8 cellular contexts compared by ENCODE assay signal in genomic region chr10:97649405-97649750, GRCh38. TPM values are rescaled to one million over a fixed set of nuclear protein-coding genes. Genes with fewer than 3 reads are reported as not detected.
DNase-seq lines count a peak whose midpoint lies in the region; ATAC-seq and TF ChIP-seq lines count a peak whose summit lies in the region.
"Not testable (repeated sequence)": the region's sequence is repeated elsewhere in the genome, so short reads cannot be mapped to it uniquely, and the experiment has no call there.
"Had no signal": no experiment of that assay in that cellular context is flagged by ENCODE, and none has a peak within 500 bp of the region (broad histone marks: within the 10 kb centered on the region; RNA-seq: fewer than 3 reads in every experiment).

No MANE protein-coding gene starts in this region.

- POLR2A ChIA-PET in RWPE1 (lab: Yijun Ruan, JAX; ENCODE audit: low non-redundant PET) = not testable (repeated sequence)
- POLR2A ChIA-PET in MCF 10A (lab: Yijun Ruan, JAX) = interaction anchor here (0.6 to 4.1 kb wide), 19 partner anchors 8 to 335 kb away, joined by 3 to 53 read pairs (median 5); partner anchors contain the start of genes AVPI1, MARVELD1, MORN4 and PI4K2A

- H3K9me3 Mint-ChIP-seq in activated CD8-positive, alpha-beta memory T cell treated with anti-CD3 and anti-CD28 coated beads, Interleukin-2, amount 10 ng/mL, durations not matched to agents 7 days and 5 days (ENCODE audit: low read depth); MCF 10A (ENCODE audit: unreplicated experiment); stimulated activated effector memory CD8-positive, alpha-beta T cell treated with anti-CD3 and anti-CD28 coated beads, Interleukin-12 subunit alpha, Interleukin-12 subunit beta, amount 100 ng/mL, for 72 hours: not testable (repeated sequence)

- WGBS in heart left ventricle, 4 donors = 83 to 91% (median 86%) methylated on average over 4 of the region's 4 CpGs
- no CpG with 5 or more reads among the region's 4 CpGs for WGBS in mesodermal cell (ENCODE audit: insufficient coverage in 2 of 2), 2 experiments

- ATAC-seq in GM19467 (IDR thresholded peaks at IDR 0.05; ENCODE audit: unreplicated experiment) = peak; percentile 17
- ATAC-seq in activated CD8-positive, alpha-beta memory T cell treated with anti-CD3 and anti-CD28 coated beads, Interleukin-2, amount 10 ng/mL, durations not matched to agents 7 days and 5 days; heart left ventricle; stimulated activated effector memory CD8-positive, alpha-beta T cell treated with anti-CD3 and anti-CD28 coated beads, Interleukin-12 subunit alpha, Interleukin-12 subunit beta, amount 100 ng/mL, for 72 hours: not testable (repeated sequence)

- not testable (repeated sequence) for H3K27me3 Mint-ChIP-seq in activated CD8-positive, alpha-beta memory T cell treated with anti-CD3 and anti-CD28 coated beads, Interleukin-2, amount 10 ng/mL, durations not matched to agents 7 days and 5 days; MCF 10A (ENCODE audit: insufficient read depth, unreplicated experiment)

- intact Hi-C loops in MCF 10A (cut with micrococcal nuclease); heart left ventricle (cut with DNase I): not testable (repeated sequence)

- TF ChIP-seq POLR2A in heart left ventricle (IDR thresholded peaks at IDR 0.05) = not testable (repeated sequence)

- peaks cover 19% of the 10 kb centered on the region for H3K4me1 Mint-ChIP-seq in activated CD8-positive, alpha-beta memory T cell treated with anti-CD3 and anti-CD28 coated beads, Interleukin-2, amount 10 ng/mL, durations not matched to agents 7 days and 5 days
- peaks cover 26% of the 10 kb centered on the region for H3K4me1 Mint-ChIP-seq in MCF 10A (ENCODE audit: insufficient read depth, unreplicated experiment)
- H3K4me1 Mint-ChIP-seq in stimulated activated effector memory CD8-positive, alpha-beta T cell treated with anti-CD3 and anti-CD28 coated beads, Interleukin-12 subunit alpha, Interleukin-12 subunit beta, amount 100 ng/mL, for 72 hours = peaks cover 23% of the 10 kb centered on the region

- H3K4me1 ChIP-seq in heart left ventricle (peaks cover 0 to 71% (median 11%) of the 10 kb centered on the region in 12 donors), mesodermal cell (ENCODE audit: control insufficient read depth, insufficient read depth, low read length, poor library complexity, severe bottlenecking) (peaks cover 19% of the 10 kb centered on the region)

- H3K4me3 ChIP-seq in heart left ventricle; mesodermal cell (ENCODE audit: extremely low read depth, insufficient read depth, low read length, poor library complexity, severe bottlenecking): not testable (repeated sequence)

- H3K36me3 ChIP-seq in heart left ventricle = peaks cover 4 to 65% (median 57%) of the 10 kb centered on the region in 9 donors
- peaks cover 77% of the 10 kb centered on the region for H3K36me3 ChIP-seq in mesodermal cell (ENCODE audit: control insufficient read depth, insufficient read depth, low read length)

- H3K36me3 Mint-ChIP-seq in activated CD8-positive, alpha-beta memory T cell treated with anti-CD3 and anti-CD28 coated beads, Interleukin-2, amount 10 ng/mL, durations not matched to agents 7 days and 5 days = peaks cover 32% of the 10 kb centered on the region
- H3K36me3 Mint-ChIP-seq in MCF 10A (ENCODE audit: insufficient read depth, unreplicated experiment) = peaks cover 72% of the 10 kb centered on the region
- H3K36me3 Mint-ChIP-seq in stimulated activated effector memory CD8-positive, alpha-beta T cell treated with anti-CD3 and anti-CD28 coated beads, Interleukin-12 subunit alpha, Interleukin-12 subunit beta, amount 100 ng/mL, for 72 hours = peaks cover 47% of the 10 kb centered on the region

- not testable (repeated sequence) for DNase-seq in RWPE1 (ENCODE audit: low spot score); activated CD8-positive, alpha-beta memory T cell treated with anti-CD3 and anti-CD28 coated beads, Interleukin-2, amount 10 ng/mL, durations not matched to agents 7 days and 5 days; MCF 10A (ENCODE audit: unreplicated experiment); heart left ventricle; stimulated activated effector memory CD8-positive, alpha-beta T cell treated with anti-CD3 and anti-CD28 coated beads, Interleukin-12 subunit alpha, Interleukin-12 subunit beta, amount 100 ng/mL, for 72 hours (ENCODE audit: low spot score in 2 of 2)

- not testable (repeated sequence) for H3K27me3 ChIP-seq in heart left ventricle

- CTCF ChIA-PET in RWPE1 (lab: Yijun Ruan, JAX) = not testable (repeated sequence)
- CTCF ChIA-PET in activated CD8-positive, alpha-beta memory T cell treated with anti-CD3 and anti-CD28 coated beads, Interleukin-2, amount 10 ng/mL, durations not matched to agents 7 days and 5 days (lab: Charles Lee) = interaction anchor here (0.7 to 1.8 kb wide), 8 partner anchors 9 to 96 kb away, joined by 3 to 8 read pairs (median 4); partner anchors contain the start of genes AVPI1 and PI4K2A
- CTCF ChIA-PET in MCF 10A (lab: Yijun Ruan, JAX) = interaction anchor here (1.0 to 1.3 kb wide), 3 partner anchors 37 to 78 kb away, joined by 4 to 6 read pairs (median 4); partner anchors contain the start of genes ANKRD2 and AVPI1

- not testable (repeated sequence) for TF ChIP-seq CTCF in RWPE1 (conservative IDR thresholded peaks at IDR 0.05; ENCODE audit: low read depth); MCF 10A (IDR thresholded peaks at IDR 0.05; ENCODE audit: unreplicated experiment); heart left ventricle (IDR thresholded peaks at IDR 0.05)

- BruUV-seq in MCF 10A (replicated peaks; lab: Mats Ljungman, UMichigan) = not testable (repeated sequence)

- not testable (repeated sequence) for H3K9me3 ChIP-seq in heart left ventricle; mesodermal cell (ENCODE audit: control insufficient read depth, low read length)

- not testable (repeated sequence) for H3K4me3 Mint-ChIP-seq in activated CD8-positive, alpha-beta memory T cell treated with anti-CD3 and anti-CD28 coated beads, Interleukin-2, amount 10 ng/mL, durations not matched to agents 7 days and 5 days
- peak overlapping the region; percentile 11 for H3K4me3 Mint-ChIP-seq in MCF 10A (ENCODE audit: unreplicated experiment)
- H3K4me3 Mint-ChIP-seq in stimulated activated effector memory CD8-positive, alpha-beta T cell treated with anti-CD3 and anti-CD28 coated beads, Interleukin-12 subunit alpha, Interleukin-12 subunit beta, amount 100 ng/mL, for 72 hours = peak overlapping the region; percentile 52

- H3K27ac ChIP-seq in RWPE1 (peak overlapping the region; percentile 91), heart left ventricle (peak overlapping the region in 7 of 12 donors; percentile 29 to 91 (median 47)), mesodermal cell (ENCODE audit: low read depth, low read length, severe bottlenecking) (peak overlapping the region; percentile 36)

- peak overlapping the region; percentile 82 for H3K27ac Mint-ChIP-seq in activated CD8-positive, alpha-beta memory T cell treated with anti-CD3 and anti-CD28 coated beads, Interleukin-2, amount 10 ng/mL, durations not matched to agents 7 days and 5 days
- peak overlapping the region; percentile 78 for H3K27ac Mint-ChIP-seq in MCF 10A (ENCODE audit: low read depth, unreplicated experiment)
- peak overlapping the region; percentile 92 for H3K27ac Mint-ChIP-seq in stimulated activated effector memory CD8-positive, alpha-beta T cell treated with anti-CD3 and anti-CD28 coated beads, Interleukin-12 subunit alpha, Interleukin-12 subunit beta, amount 100 ng/mL, for 72 hours

RNA-seq across cellular contexts. Expression of gene PI4K2A, which starts 8.9 kb away (rescaled TPM):
- 10 to 100 TPM; 10.5 to 13.2 TPM for total RNA-seq in activated CD8-positive, alpha-beta memory T cell treated with anti-CD3 and anti-CD28 coated beads, Interleukin-2, amount 10 ng/mL, durations not matched to agents 7 days and 5 days
- total RNA-seq in MCF 10A (2022) (23.5 and 26.6 TPM in 2 replicates), heart left ventricle (10 to 100 TPM; 10.4 to 24.2 (median 17.3) TPM)
- 10 to 100 TPM in 1 of 2 donors, 1 to 10 TPM in 1; 5.6 to 36.8 TPM for polyA plus RNA-seq in heart left ventricle
- 25.2 TPM for polyA plus RNA-seq in mesodermal cell (2013, experiment 1 of 2)
- polyA plus RNA-seq in mesodermal cell (2013, experiment 2 of 2) = 23.1 TPM

RNA-seq across cellular contexts. Expression of gene MORN4, which starts 16.1 kb away (rescaled TPM):
- 1 to 10 TPM; 1.9 to 2.1 TPM for total RNA-seq in activated CD8-positive, alpha-beta memory T cell treated with anti-CD3 and anti-CD28 coated beads, Interleukin-2, amount 10 ng/mL, durations not matched to agents 7 days and 5 days
- total RNA-seq in MCF 10A (2022) (14.2 and 14.5 TPM in 2 replicates), heart left ventricle (10 to 100 TPM in 6 of 9 donors, 1 to 10 TPM in 3; 7.2 to 21.0 (median 10.8) TPM)
- polyA plus RNA-seq in heart left ventricle = 10 to 100 TPM; 16.1 to 31.7 TPM
- 17.3 TPM for polyA plus RNA-seq in mesodermal cell (2013, experiment 1 of 2)
- 15.0 TPM for polyA plus RNA-seq in mesodermal cell (2013, experiment 2 of 2)

RNA-seq across cellular contexts. Expression of gene AVPI1, which starts 37.7 kb away (rescaled TPM):
- total RNA-seq in activated CD8-positive, alpha-beta memory T cell treated with anti-CD3 and anti-CD28 coated beads, Interleukin-2, amount 10 ng/mL, durations not matched to agents 7 days and 5 days = 1 to 10 TPM; 1.8 to 1.9 TPM
- 276 and 305 TPM in 2 replicates for total RNA-seq in MCF 10A (2022)
- total RNA-seq in heart left ventricle = 10 to 100 TPM in 4 of 9 donors, 1 to 10 TPM in 5; 7.0 to 13.0 (median 9.9) TPM
- 10 to 100 TPM in 1 of 2 donors, 1 to 10 TPM in 1; 6.6 to 38.6 TPM for polyA plus RNA-seq in heart left ventricle
- 4.1 TPM for polyA plus RNA-seq in mesodermal cell (2013, experiment 1 of 2)
- polyA plus RNA-seq in mesodermal cell (2013, experiment 2 of 2) = 3.9 TPM

RNA-seq across cellular contexts. Expression of gene C10orf62, which starts 59.9 kb away (rescaled TPM):
- total RNA-seq in activated CD8-positive, alpha-beta memory T cell treated with anti-CD3 and anti-CD28 coated beads, Interleukin-2, amount 10 ng/mL, durations not matched to agents 7 days and 5 days = not detected
- total RNA-seq in MCF 10A (2022) = 0.26 TPM in 1 of 2 replicates, not detected in the other
- 1 to 10 TPM in 2 of 9 donors, under 1 TPM in 7; 0.24 to 2.1 (median 0.58) TPM for total RNA-seq in heart left ventricle
- polyA plus RNA-seq in heart left ventricle = 1 to 10 TPM; 1.3 to 1.8 TPM
- not detected for polyA plus RNA-seq in mesodermal cell (2013, experiment 1 of 2)
- polyA plus RNA-seq in mesodermal cell (2013, experiment 2 of 2) = not detected
- total RNA-seq: mesenteric fat pad had no signal

Comparison
In these comparisons a context has a peak if more than half of its experiments do, and no peak if none do; other contexts are left out.
1. H3K27ac ChIP-seq: peak in every context shown above with its lines; median percentile 91 in RWPE1; 47 in heart left ventricle; 36 in mesodermal cell.
2. RNA of gene AVPI1, which starts 37.7 kb away (total RNA-seq): 276 to 305 TPM in MCF 10A; 7.0 to 13.0 TPM in heart left ventricle and 1.8 to 1.9 TPM in activated CD8-positive, alpha-beta memory T cell treated with anti-CD3 and anti-CD28 coated beads, Interleukin-2, amount 10 ng/mL, durations not matched to agents 7 days and 5 days; every median in the first group is over 10 times any median in the second.
3. Peak in every context shown above with its lines, with median percentiles within 50 percentile points of each other: H3K27ac Mint-ChIP-seq.